In the genomic region with DNA sequence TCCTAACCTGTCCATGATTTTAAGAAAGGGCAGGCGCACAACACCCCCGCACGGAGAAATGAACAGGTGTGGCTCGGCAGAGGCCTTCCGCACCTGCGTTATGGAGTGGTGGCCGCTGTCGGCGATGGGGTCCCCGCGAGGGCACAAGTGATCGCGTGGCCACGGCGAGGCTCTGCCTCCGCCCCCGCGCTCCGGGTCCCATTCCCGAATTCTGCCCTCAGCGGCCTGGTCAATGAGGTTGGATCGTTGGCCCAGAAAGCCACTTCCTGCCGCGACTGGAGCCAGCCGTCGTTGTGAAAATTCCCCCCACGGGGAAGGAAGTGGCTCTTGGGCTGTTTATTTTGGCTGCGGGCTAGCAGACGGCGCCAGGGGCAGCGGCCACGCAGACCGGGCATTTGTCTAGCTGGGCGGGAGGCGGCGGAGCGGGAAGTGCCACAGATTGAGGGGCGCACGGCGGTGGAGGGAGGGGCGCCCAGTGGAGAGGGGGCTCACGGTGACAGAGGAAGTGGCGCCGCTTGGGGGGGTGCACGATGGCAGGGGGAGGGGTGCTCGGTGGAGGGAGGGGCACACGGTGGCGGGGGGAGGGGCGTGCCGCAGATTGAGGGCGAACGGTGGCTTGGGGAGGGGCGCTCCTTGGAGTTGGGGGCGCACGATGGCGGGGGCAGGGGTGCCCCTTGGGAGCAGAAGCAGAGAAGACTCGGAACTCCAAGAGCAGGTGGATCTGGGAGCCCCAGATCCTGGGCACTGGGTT, we compare ENCODE assay signal across 8 cellular contexts. TPM values are rescaled to one million over a fixed set of nuclear protein-coding genes. Genes with fewer than 3 reads are reported as not detected.
DNase-seq lines count a peak whose midpoint lies in the region; ATAC-seq and TF ChIP-seq lines count a peak whose summit lies in the region.

No MANE protein-coding gene starts in this region.

- peak overlapping the region; percentile 72 for H3K18ac ChIP-seq in trophoblast cell (ENCODE audit: low read length)

- peak overlapping the region; percentile 39 for H4K12ac ChIP-seq in trophoblast cell (ENCODE audit: low read depth, low read length)

- 6 to 7% methylated on average over 56 to 57 of the region's 57 CpGs for WGBS in heart right ventricle, 2 donors
- WGBS in trophoblast cell (ENCODE audit: extremely low coverage, insufficient coverage, insufficient read length): no CpG with 5 or more reads among the region's 57 CpGs

- H3K23ac ChIP-seq in trophoblast cell (ENCODE audit: low read length): no peak overlapping the region

- H2AFZ ChIP-seq in trophoblast cell (ENCODE audit: insufficient read depth, low read length, poor library complexity): peak overlapping the region; percentile 66

- H3K36me3 ChIP-seq in NT2/D1 (ENCODE audit: insufficient read depth, insufficient read length, low read length) (peaks cover 11% of the 10 kb centered on the region), heart right ventricle (no peaks in the 10 kb centered on the region), trophoblast cell (ENCODE audit: control insufficient read depth in 1 of 2, insufficient read depth in 2 of 2, low read length in 2 of 2) (peaks cover 4 to 7% of the 10 kb centered on the region in 2 experiments)

- no peak for TF ChIP-seq CTCF in heart right ventricle (IDR thresholded peaks at IDR 0.05)

- H3K4ac ChIP-seq in trophoblast cell (ENCODE audit: low read depth, low read length): peak overlapping the region; percentile 34

- H4K91ac ChIP-seq in trophoblast cell (ENCODE audit: low read depth, low read length): peak overlapping the region; percentile 85

- H3K9me3 ChIP-seq in NT2/D1 (ENCODE audit: insufficient read depth, low read length): peaks cover 6% of the 10 kb centered on the region; the same call in 1 of the 2 replicates
- no peaks in the 10 kb centered on the region for H3K9me3 ChIP-seq in heart right ventricle
- peaks cover 2% of the 10 kb centered on the region for H3K9me3 ChIP-seq in trophoblast cell (ENCODE audit: insufficient read depth, low read depth, low read length)

- H3K27ac ChIP-seq in heart right ventricle (peak overlapping the region in 9 of 10 donors; percentile 45 to 88 (median 80)), trophoblast cell (ENCODE audit: low read depth, low read length) (peak overlapping the region; percentile 75)

- H2AK5ac ChIP-seq in trophoblast cell (ENCODE audit: low read length): no peak overlapping the region

- H3K79me1 ChIP-seq in trophoblast cell (ENCODE audit: low read length): peaks cover 15% of the 10 kb centered on the region

- H2BK12ac ChIP-seq in trophoblast cell (ENCODE audit: low read length): peak overlapping the region; percentile 67

- peak overlapping the region; percentile 81 for H4K8ac ChIP-seq in trophoblast cell (ENCODE audit: low read depth, low read length)

- peaks cover 16% of the 10 kb centered on the region for H3K4me1 ChIP-seq in NT2/D1 (ENCODE audit: insufficient read depth, insufficient read length)
- H3K4me1 ChIP-seq in heart right ventricle: peaks cover 11 to 58% (median 42%) of the 10 kb centered on the region in 9 donors
- H3K4me1 ChIP-seq in trophoblast cell (ENCODE audit: control insufficient read depth in 1 of 2, insufficient read depth in 2 of 2, low read length in 2 of 2): peaks cover 29 to 34% of the 10 kb centered on the region in 2 experiments

- H2BK5ac ChIP-seq in trophoblast cell (ENCODE audit: low read depth, low read length, poor library complexity): peak overlapping the region; percentile 42

- H3K9ac ChIP-seq in NT2/D1 (ENCODE audit: insufficient read length, low read depth): peak overlapping the region; percentile 78
- H3K9ac ChIP-seq in trophoblast cell (ENCODE audit: low read length): peak overlapping the region; percentile 21

- peak; percentile 32 to 61 (median 41) for ATAC-seq in heart right ventricle
- ATAC-seq in HG02798 (IDR thresholded peaks at IDR 0.05; ENCODE audit: poor library complexity, unreplicated experiment): no peak

- DNase-seq in AG08395 (ENCODE audit: low spot score): peak; percentile 85
- peak; percentile 83 for DNase-seq in H4 (ENCODE audit: low spot score)
- no peak for DNase-seq in NT2/D1 (ENCODE audit: low read depth, low spot score)
- peak; percentile 27 for DNase-seq in activated naive CD4-positive, alpha-beta T cell treated with anti-CD3 and anti-CD28 coated beads, Interleukin-2, amount 50 U/mL, for 16 hours
- DNase-seq in heart right ventricle: peak; percentile 67 to 76
- DNase-seq in trophoblast cell: peak in 1 of 2 donors; percentile 58
- DNase-seq in 8988T: no peak

- intact Hi-C loops in heart right ventricle (cut with DNase I): no loop called here

- peaks cover 3% of the 10 kb centered on the region for H3K79me2 ChIP-seq in trophoblast cell (ENCODE audit: control insufficient read depth, insufficient read depth, low read length, poor library complexity)

- peak overlapping the region; percentile 67 for H2BK120ac ChIP-seq in trophoblast cell (ENCODE audit: insufficient read depth, low read length, poor library complexity)

- H3K14ac ChIP-seq in trophoblast cell (ENCODE audit: low read length): peak overlapping the region; percentile 74

- H3K27me3 ChIP-seq in NT2/D1 (ENCODE audit: insufficient read depth, insufficient read length): peaks cover 8% of the 10 kb centered on the region
- H3K27me3 ChIP-seq in heart right ventricle: peaks cover 0 to 22% (median 0%) of the 10 kb centered on the region in 7 donors
- H3K27me3 ChIP-seq in trophoblast cell (ENCODE audit: insufficient read depth, low read length): no peaks in the 10 kb centered on the region

- H3K4me3 ChIP-seq in NT2/D1 (ENCODE audit: insufficient read length, low read depth) (peak overlapping the region; percentile 51), heart right ventricle (peak overlapping the region; percentile 28 to 58 (median 51)), trophoblast cell (ENCODE audit: low read depth, low read length) (peak overlapping the region; percentile 41)

- peak overlapping the region; percentile 80 for H3K4me2 ChIP-seq in trophoblast cell (ENCODE audit: low read length)

RNA-seq across cellular contexts. Expression of a gene that starts 25.0 kb away (rescaled TPM):
- total RNA-seq in H4 (2014; rRNA removed; shearing (Covaris generic)): 73.3 and 79.9 TPM in 2 replicates
- total RNA-seq in heart right ventricle: 10 to 100 TPM; 15.2 to 46.4 (median 21.4) TPM
- 10 to 100 TPM; 18.2 to 25.2 TPM for polyA plus RNA-seq in heart right ventricle
- 70.3 and 73.6 TPM in 2 replicates for polyA plus RNA-seq in trophoblast cell (2013)

Comparison
In these comparisons a context has a peak if more than half of its experiments do, and no peak if none do; other contexts are left out.
1. DNase-seq: peak in AG08395 (single experiment), H4 (single experiment), activated naive CD4-positive, alpha-beta T cell treated with anti-CD3 and anti-CD28 coated beads, Interleukin-2, amount 50 U/mL, for 16 hours (single experiment) and heart right ventricle (2 of 2); none in NT2/D1 (single experiment) and 8988T (single experiment).
2. Peak in every context shown above with its lines, with median percentiles within 50 percentile points of each other: H3K4me3 ChIP-seq.